In genomic region chr6:143840595-143840994, GRCh38 we compare ENCODE assay signal across 17 cellular contexts. TPM values are rescaled to one million over a fixed set of nuclear protein-coding genes. Genes with fewer than 3 reads are reported as not detected.
DNase-seq lines count a peak whose midpoint lies in the region; ATAC-seq and TF ChIP-seq lines count a peak whose summit lies in the region.
"Had no signal": no experiment of that assay in that cellular context is flagged by ENCODE, and none has a peak within 500 bp of the region (broad histone marks: within the 10 kb centered on the region; RNA-seq: fewer than 3 reads in every experiment).

No MANE protein-coding gene starts in this region.

- H3K9me3 Mint-ChIP-seq in WTC11 (peaks cover 6% of the 10 kb centered on the region), brain (peaks cover 0 to 7% (median 0%) of the 10 kb centered on the region in 5 experiments), nephron (no peaks in the 10 kb centered on the region), type B pancreatic cell (no peaks in the 10 kb centered on the region)
- H3K9me3 Mint-ChIP-seq: HFFc6 had no signal

- H3K27ac ChIP-seq in ovary = no peak overlapping the region
- H3K27ac ChIP-seq in right cardiac atrium (ENCODE audit: low read length) = no peak overlapping the region
- H3K27ac ChIP-seq: A549, HL-60 had no signal

- H3K27me3 ChIP-seq in ovary = no peaks in the 10 kb centered on the region
- H3K27me3 ChIP-seq in right cardiac atrium (ENCODE audit: control insufficient read depth, insufficient read depth) = no peaks in the 10 kb centered on the region

- DNase-seq in WTC11 (ENCODE audit: low spot score) = no peak
- no peak for DNase-seq in type B pancreatic cell (ENCODE audit: extremely low spot score, unreplicated experiment)
- no peak for DNase-seq in ovary
- DNase-seq in NCI-H526 treated with DMSO at 0.1 percent for 48 hours (lab: John Stamatoyannopoulos, UW) = no peak
- no peak for DNase-seq in right cardiac atrium
- DNase-seq: DMS53, GF-D8, GOT3, HCEC 1CT, HFFc6 had no signal

- TF ChIP-seq CTCF in WTC11 (IDR thresholded peaks at IDR 0.05) = no peak
- TF ChIP-seq CTCF in brain (conservative IDR thresholded peaks at IDR 0.05) = no peak
- no peak for TF ChIP-seq CTCF in nephron (IDR thresholded peaks at IDR 0.05; ENCODE audit: unreplicated experiment in 3 of 3)
- TF ChIP-seq CTCF in type B pancreatic cell (conservative IDR thresholded peaks at IDR 0.05) = no peak
- no peak for TF ChIP-seq CTCF in ovary (IDR thresholded peaks at IDR 0.05)

- H3K4me1 Mint-ChIP-seq in WTC11 = peaks cover 14% of the 10 kb centered on the region
- H3K4me1 Mint-ChIP-seq in brain = peaks cover 34% of the 10 kb centered on the region
- peaks cover 41% of the 10 kb centered on the region for H3K4me1 Mint-ChIP-seq in nephron
- peaks cover 17% of the 10 kb centered on the region for H3K4me1 Mint-ChIP-seq in type B pancreatic cell (ENCODE audit: unreplicated experiment)

- no peak for TF ChIP-seq POLR2A in ovary (IDR thresholded peaks at IDR 0.05)

- CTCF ChIA-PET in WTC11 (lab: Charles Lee) = no interaction called here

- no peaks in the 10 kb centered on the region for H3K36me3 ChIP-seq in ovary

- POLR2A ChIA-PET in WTC11 (lab: Charles Lee) = no interaction called here

- H3K4me1 ChIP-seq in ovary (ENCODE audit: insufficient read depth) = peaks cover 1% of the 10 kb centered on the region
- peaks cover 2% of the 10 kb centered on the region for H3K4me1 ChIP-seq in right cardiac atrium (ENCODE audit: control insufficient read depth, insufficient read depth, low read length)

- H3K36me3 Mint-ChIP-seq in WTC11 = peaks cover 17% of the 10 kb centered on the region
- peaks cover 19% of the 10 kb centered on the region for H3K36me3 Mint-ChIP-seq in brain
- H3K36me3 Mint-ChIP-seq in nephron (ENCODE audit: low read depth) = peaks cover 4% of the 10 kb centered on the region
- H3K36me3 Mint-ChIP-seq in type B pancreatic cell = peaks cover 4% of the 10 kb centered on the region

- WGBS in ovary, 3 donors = 90 to 95% (median 92%) methylated on average over 4 of the region's 4 CpGs
- 88% methylated on average over 4 of the region's 4 CpGs for WGBS in right cardiac atrium

- intact Hi-C loops in ovary (cut with DNase I) (loop anchor here in 3 of 4 donors (5.0 to 10.0 kb wide), 2 partner anchors 163 to 266 kb away; partner anchors contain the start of gene PHACTR2 (in 3 of the 3)), right cardiac atrium (cut with DNase I) (loop anchor here in 3 of 4 donors (5.0 to 10.0 kb wide), 6 partner anchors 163 to 266 kb away; partner anchors contain the start of gene PHACTR2 (in 2 of the 3))

- TF ChIP-seq EP300 in ovary (IDR thresholded peaks at IDR 0.05) = no peak

- H3K9me3 ChIP-seq in ovary = no peaks in the 10 kb centered on the region
- no peaks in the 10 kb centered on the region for H3K9me3 ChIP-seq in right cardiac atrium (ENCODE audit: control insufficient read depth, low read length)
- H3K9me3 ChIP-seq: A549 had no signal

- H3K4me3 ChIP-seq in ovary = no peak overlapping the region
- H3K4me3 ChIP-seq in right cardiac atrium (ENCODE audit: low read length) = no peak overlapping the region
- H3K4me3 ChIP-seq: A549 had no signal

- ATAC-seq in WTC11 (no peak), right cardiac atrium (no peak)
- ATAC-seq: A549 had no signal

- H3K27me3 Mint-ChIP-seq in WTC11 (ENCODE audit: low read depth) = no peaks in the 10 kb centered on the region
- peaks cover 13% of the 10 kb centered on the region for H3K27me3 Mint-ChIP-seq in brain
- H3K27me3 Mint-ChIP-seq in nephron (ENCODE audit: low read depth) = no peaks in the 10 kb centered on the region
- no peaks in the 10 kb centered on the region for H3K27me3 Mint-ChIP-seq in type B pancreatic cell

- no peak overlapping the region for H3K4me3 Mint-ChIP-seq in WTC11
- peak overlapping the region in 3 of 5 experiments; percentile 22 to 77 (median 60) for H3K4me3 Mint-ChIP-seq in brain
- peak overlapping the region in 2 of 3 experiments; percentile 70 to 72 for H3K4me3 Mint-ChIP-seq in nephron
- no peak overlapping the region for H3K4me3 Mint-ChIP-seq in type B pancreatic cell
- H3K4me3 Mint-ChIP-seq: CD14-positive monocyte, HFFc6 had no signal

- H3K27ac Mint-ChIP-seq in WTC11 (peak overlapping the region; percentile 47; the same call in 1 of the 2 replicates), brain (peak overlapping the region in 1 of 5 experiments; percentile 80), nephron (peak overlapping the region; percentile 90 to 99 (median 91)), type B pancreatic cell (peak overlapping the region; percentile 37)
- H3K27ac Mint-ChIP-seq: HFFc6 had no signal

TF ChIP-seq in WTC11, 78 proteins besides CTCF, POLR2A, EP300 and RAD21:
- TF ChIP-seq ZNF219 (CRISPR knock-in tag; IDR thresholded peaks at IDR 0.05; ENCODE audit: borderline replicate concordance) (no peak), NR2C2 (CRISPR knock-in tag; IDR thresholded peaks at IDR 0.05) (no peak), ATF3 (CRISPR knock-in tag; conservative IDR thresholded peaks at IDR 0.05) (no peak), AFF4 (CRISPR knock-in tag; IDR thresholded peaks at IDR 0.05; ENCODE audit: borderline replicate concordance) (no peak)
TF ChIP-seq in WTC11: peak in this region for 0.

RNA-seq across cellular contexts. Expression of gene LTV1, which starts 2.5 kb away (rescaled TPM):
- total RNA-seq in WTC11 (2021) = 29.1 to 37.7 TPM (median 30.2 TPM) in 3 replicates
- polyA plus RNA-seq in brain (ENCODE audit: insufficient read depth, low read depth, low replicate concordance) = 9.5 TPM
- total RNA-seq in type B pancreatic cell (ENCODE audit: low replicate concordance) = 18.7 and 24.2 TPM in 2 replicates
- 10 to 100 TPM; 11.0 to 36.3 (median 20.4) TPM for total RNA-seq in ovary
- 10 to 100 TPM; 17.4 to 21.7 TPM for polyA plus RNA-seq in ovary
- 10 to 100 TPM; 12.5 to 15.9 (median 12.8) TPM for total RNA-seq in right cardiac atrium
- polyA plus RNA-seq in right cardiac atrium = 16.0 TPM

RNA-seq across cellular contexts. Expression of gene ZC2HC1B, which starts 23.7 kb away (rescaled TPM):
- total RNA-seq in WTC11 (2021) (not detected in 3 replicates), type B pancreatic cell (ENCODE audit: low replicate concordance) (0.34 TPM in 1 of 2 replicates, not detected in the other), ovary (under 1 TPM in 1 of 7 donors, not detected in 6; 0.50 TPM), right cardiac atrium (not detected)
- polyA plus RNA-seq in brain (ENCODE audit: insufficient read depth, low read depth, low replicate concordance) (not detected), ovary (not detected), right cardiac atrium (not detected)
- total RNA-seq: HFFc6 had no signal
- polyA plus RNA-seq: A549, AG04450, BJ, CD14-positive monocyte had no signal

Comparison
In these comparisons a context has a peak if more than half of its experiments do, and no peak if none do; other contexts are left out.
1. H3K4me3 Mint-ChIP-seq: peak in brain (3 of 5) and nephron (2 of 3); none in WTC11 (single experiment) and type B pancreatic cell (single experiment).